Comparison of ENCODE assay signal across 21 cellular contexts in genomic region chr17:39868554-39868942, GRCh38. TPM values are rescaled to one million over a fixed set of nuclear protein-coding genes. Genes with fewer than 3 reads are reported as not detected.
DNase-seq lines count a peak whose midpoint lies in the region; ATAC-seq and TF ChIP-seq lines count a peak whose summit lies in the region.
"Had no signal": no experiment of that assay in that cellular context is flagged by ENCODE, and none has a peak within 500 bp of the region (broad histone marks: within the 10 kb centered on the region; RNA-seq: fewer than 3 reads in every experiment).

No MANE protein-coding gene starts in this region.

- peak overlapping the region; percentile 54 for H3K27ac Mint-ChIP-seq in activated T-cell treated with anti-CD3 and anti-CD28 coated beads, Interleukin-2, amount 50 U/mL, for 72 hours
- H3K27ac Mint-ChIP-seq in activated naive CD8-positive, alpha-beta T cell treated with anti-CD3 and anti-CD28 coated beads, Interleukin-2, amount 10 ng/mL, durations not matched to agents 7 days and 5 days, result no peak overlapping the region
- peak overlapping the region in 1 of 2 donors; percentile 89 for H3K27ac Mint-ChIP-seq in stimulated activated naive CD8-positive, alpha-beta T cell treated with anti-CD3 and anti-CD28 coated beads, Interleukin-15, amount 100 ng/mL, for 72 hours
- H3K27ac Mint-ChIP-seq: neural progenitor cell had no signal

- ATAC-seq in activated T-cell treated with anti-CD3 and anti-CD28 coated beads, Interleukin-2, amount 50 U/mL, for 72 hours (replicated peaks in 1 of 2), result no peak
- ATAC-seq in activated naive CD8-positive, alpha-beta T cell treated with anti-CD3 and anti-CD28 coated beads, Interleukin-2, amount 10 ng/mL, durations not matched to agents 7 days and 5 days (ENCODE audit: low read depth), result no peak
- ATAC-seq in stimulated activated naive CD8-positive, alpha-beta T cell treated with anti-CD3 and anti-CD28 coated beads, Interleukin-15, amount 100 ng/mL, for 72 hours, result no peak
- ATAC-seq: gastrocnemius medialis, K562 had no signal

- H3K79me2 ChIP-seq in KMS-11 (ENCODE audit: insufficient read depth, low read depth), result peaks cover 18% of the 10 kb centered on the region

- H3K36me3 Mint-ChIP-seq in activated T-cell treated with anti-CD3 and anti-CD28 coated beads, Interleukin-2, amount 50 U/mL, for 72 hours (ENCODE audit: insufficient read depth in 2 of 2), result peaks cover 0 to 2% of the 10 kb centered on the region in 2 donors
- peaks cover 3% of the 10 kb centered on the region for H3K36me3 Mint-ChIP-seq in activated naive CD8-positive, alpha-beta T cell treated with anti-CD3 and anti-CD28 coated beads, Interleukin-2, amount 10 ng/mL, durations not matched to agents 7 days and 5 days
- H3K36me3 Mint-ChIP-seq: neural progenitor cell had no signal

- no peaks in the 10 kb centered on the region for H3K9me3 Mint-ChIP-seq in activated T-cell treated with anti-CD3 and anti-CD28 coated beads, Interleukin-2, amount 50 U/mL, for 72 hours
- no peaks in the 10 kb centered on the region for H3K9me3 Mint-ChIP-seq in activated naive CD8-positive, alpha-beta T cell treated with anti-CD3 and anti-CD28 coated beads, Interleukin-2, amount 10 ng/mL, durations not matched to agents 7 days and 5 days
- peaks cover 0 to 3% of the 10 kb centered on the region in 2 donors for H3K9me3 Mint-ChIP-seq in stimulated activated naive CD8-positive, alpha-beta T cell treated with anti-CD3 and anti-CD28 coated beads, Interleukin-15, amount 100 ng/mL, for 72 hours

- H3K36me3 ChIP-seq in KMS-11 (ENCODE audit: insufficient read depth), result no peaks in the 10 kb centered on the region
- H3K36me3 ChIP-seq: gastrocnemius medialis, neural progenitor cell, transverse colon, WERI-Rb-1 had no signal

- H3K4me3 Mint-ChIP-seq in activated T-cell treated with anti-CD3 and anti-CD28 coated beads, Interleukin-2, amount 50 U/mL, for 72 hours, result peak overlapping the region; percentile 80 to 83
- H3K4me3 Mint-ChIP-seq in activated naive CD8-positive, alpha-beta T cell treated with anti-CD3 and anti-CD28 coated beads, Interleukin-2, amount 10 ng/mL, durations not matched to agents 7 days and 5 days, result peak overlapping the region; percentile 35
- H3K4me3 Mint-ChIP-seq in stimulated activated naive CD8-positive, alpha-beta T cell treated with anti-CD3 and anti-CD28 coated beads, Interleukin-15, amount 100 ng/mL, for 72 hours, result peak overlapping the region; percentile 68 to 83
- H3K4me3 Mint-ChIP-seq: neural progenitor cell had no signal

- no peak overlapping the region for H3K4me3 ChIP-seq in KMS-11 (IDR thresholded peaks at IDR 0.05; ENCODE audit: insufficient read depth, low read depth, low read length)
- H3K4me3 ChIP-seq: gastrocnemius medialis, K562, neural progenitor cell had no signal

- H3K27me3 Mint-ChIP-seq in activated T-cell treated with anti-CD3 and anti-CD28 coated beads, Interleukin-2, amount 50 U/mL, for 72 hours (ENCODE audit: low read depth), result no peaks in the 10 kb centered on the region
- H3K27me3 Mint-ChIP-seq in activated naive CD8-positive, alpha-beta T cell treated with anti-CD3 and anti-CD28 coated beads, Interleukin-2, amount 10 ng/mL, durations not matched to agents 7 days and 5 days, result peaks cover 3% of the 10 kb centered on the region
- H3K27me3 Mint-ChIP-seq in stimulated activated naive CD8-positive, alpha-beta T cell treated with anti-CD3 and anti-CD28 coated beads, Interleukin-15, amount 100 ng/mL, for 72 hours, result no peaks in the 10 kb centered on the region

- H3K9ac ChIP-seq in KMS-11, result peak overlapping the region; percentile 82; the same call in 1 of the 2 replicates
- H3K9ac ChIP-seq: neural progenitor cell had no signal

- POLR2A ChIA-PET in activated naive CD8-positive, alpha-beta T cell treated with anti-CD3 and anti-CD28 coated beads, Interleukin-2, amount 10 ng/mL, durations not matched to agents 7 days and 5 days (lab: Charles Lee), result interaction anchor here (0.6 kb wide), 1 partner anchor 25 kb away, joined by 3 read pairs; no protein-coding TSS in a partner anchor

- H3K27me3 ChIP-seq in KMS-11 (ENCODE audit: insufficient read depth, low read depth), result no peaks in the 10 kb centered on the region

- H3K4me2 ChIP-seq in KMS-11, result peak overlapping the region; percentile 92; the same call in 1 of the 2 replicates
- H3K4me2 ChIP-seq: neural progenitor cell had no signal

- H3K4me1 Mint-ChIP-seq in activated T-cell treated with anti-CD3 and anti-CD28 coated beads, Interleukin-2, amount 50 U/mL, for 72 hours (ENCODE audit: low read depth), result peaks cover 41% of the 10 kb centered on the region
- H3K4me1 Mint-ChIP-seq in activated naive CD8-positive, alpha-beta T cell treated with anti-CD3 and anti-CD28 coated beads, Interleukin-2, amount 10 ng/mL, durations not matched to agents 7 days and 5 days, result peaks cover 33% of the 10 kb centered on the region
- peaks cover 52% of the 10 kb centered on the region for H3K4me1 Mint-ChIP-seq in stimulated activated naive CD8-positive, alpha-beta T cell treated with anti-CD3 and anti-CD28 coated beads, Interleukin-15, amount 100 ng/mL, for 72 hours

- H4K20me1 ChIP-seq in KMS-11 (ENCODE audit: insufficient read depth), result no peaks in the 10 kb centered on the region

- no peak overlapping the region for H2AFZ ChIP-seq in KMS-11 (ENCODE audit: low read depth)
- H2AFZ ChIP-seq: neural progenitor cell had no signal

- TF ChIP-seq CTCF in KMS-11 (conservative IDR thresholded peaks at IDR 0.05; ENCODE audit: low read depth, low read length), result no peak

- H3K27ac ChIP-seq in KMS-11, result peak overlapping the region; percentile 95
- H3K27ac ChIP-seq: gastrocnemius medialis, neural progenitor cell, WERI-Rb-1 had no signal

- H3K4me1 ChIP-seq in KMS-11 (ENCODE audit: low read depth, poor library complexity, severe bottlenecking), result peaks cover 56% of the 10 kb centered on the region
- H3K4me1 ChIP-seq: neural progenitor cell had no signal

- no peak for DNase-seq in activated T-cell treated with anti-CD3 and anti-CD28 coated beads, Interleukin-2, amount 50 U/mL, for 72 hours
- DNase-seq in activated T-cell treated with anti-CD3 and anti-CD28 coated beads for 4 hours (no peak), LoVo (ENCODE audit: low spot score) (no peak), anterior cingulate cortex (lab: John Stamatoyannopoulos, UW) (no peak), HUDEP-2 (lab: John Stamatoyannopoulos, UW; ENCODE audit: unreplicated experiment in 76 of 76) (no peak)
- no peak for DNase-seq in activated naive CD8-positive, alpha-beta T cell treated with anti-CD3 and anti-CD28 coated beads, Interleukin-2, amount 10 ng/mL, durations not matched to agents 7 days and 5 days
- no peak for DNase-seq in stimulated activated naive CD8-positive, alpha-beta T cell treated with anti-CD3 and anti-CD28 coated beads, Interleukin-15, amount 100 ng/mL, for 72 hours
- DNase-seq: dermis blood vessel endothelial cell, EL, gastrocnemius medialis, HCEC 1CT, NCI-H1048, NCI-H2029 treated with DMSO at 0.1 percent for 48 hours, NCI-H524, WERI-Rb-1 had no signal

RNA-seq across cellular contexts. Expression of gene ZPBP2, which starts 0.5 kb away (rescaled TPM):
- under 1 TPM; 0.36 to 0.81 TPM for total RNA-seq in activated T-cell treated with anti-CD3 and anti-CD28 coated beads, Interleukin-2, amount 50 U/mL, for 72 hours
- total RNA-seq in activated naive CD8-positive, alpha-beta T cell treated with anti-CD3 and anti-CD28 coated beads, Interleukin-2, amount 10 ng/mL, durations not matched to agents 7 days and 5 days, result under 1 TPM in 1 of 2 experiments, not detected in 1; 0.14 TPM
- total RNA-seq: dermis blood vessel endothelial cell, epithelial cell of proximal tubule, gastrocnemius medialis, K562, pulmonary artery endothelial cell had no signal

RNA-seq across cellular contexts. Expression of gene IKZF3, which starts 4.4 kb away (rescaled TPM):
- 10 to 100 TPM; 70.7 to 78.9 TPM for total RNA-seq in activated T-cell treated with anti-CD3 and anti-CD28 coated beads, Interleukin-2, amount 50 U/mL, for 72 hours
- 10 to 100 TPM; 78.5 to 83.5 TPM for total RNA-seq in activated naive CD8-positive, alpha-beta T cell treated with anti-CD3 and anti-CD28 coated beads, Interleukin-2, amount 10 ng/mL, durations not matched to agents 7 days and 5 days
- total RNA-seq: dermis blood vessel endothelial cell, epithelial cell of proximal tubule, pulmonary artery endothelial cell had no signal

RNA-seq across cellular contexts. Expression of gene GSDMB, which starts 49.9 kb away (rescaled TPM):
- 10 to 100 TPM; 57.0 to 58.0 TPM for total RNA-seq in activated T-cell treated with anti-CD3 and anti-CD28 coated beads, Interleukin-2, amount 50 U/mL, for 72 hours
- total RNA-seq in activated naive CD8-positive, alpha-beta T cell treated with anti-CD3 and anti-CD28 coated beads, Interleukin-2, amount 10 ng/mL, durations not matched to agents 7 days and 5 days, result 10 to 100 TPM; 67.0 to 69.8 TPM

RNA-seq across cellular contexts. Expression of gene ORMDL3, which starts 58.9 kb away (rescaled TPM):
- total RNA-seq in activated T-cell treated with anti-CD3 and anti-CD28 coated beads, Interleukin-2, amount 50 U/mL, for 72 hours, result 100 to 1,000 TPM; 104 to 114 TPM
- 100 to 1,000 TPM; 149 to 159 TPM for total RNA-seq in activated naive CD8-positive, alpha-beta T cell treated with anti-CD3 and anti-CD28 coated beads, Interleukin-2, amount 10 ng/mL, durations not matched to agents 7 days and 5 days

RNA-seq across cellular contexts. Expression of gene LRRC3C, which starts 59.0 kb away (rescaled TPM):
- total RNA-seq in activated T-cell treated with anti-CD3 and anti-CD28 coated beads, Interleukin-2, amount 50 U/mL, for 72 hours, result not detected
- not detected for total RNA-seq in activated naive CD8-positive, alpha-beta T cell treated with anti-CD3 and anti-CD28 coated beads, Interleukin-2, amount 10 ng/mL, durations not matched to agents 7 days and 5 days
- total RNA-seq: dermis blood vessel endothelial cell, epithelial cell of proximal tubule, gastrocnemius medialis, K562, pulmonary artery endothelial cell, transverse colon had no signal
